Comparison of ENCODE assay signal across 8 cellular contexts in genomic region chr17:81365601-81366585, GRCh38. TPM values are rescaled to one million over a fixed set of nuclear protein-coding genes. Genes with fewer than 3 reads are reported as not detected.
DNase-seq lines count a peak whose midpoint lies in the region; ATAC-seq and TF ChIP-seq lines count a peak whose summit lies in the region.

No MANE protein-coding gene starts in this region.

- H3K4me1 ChIP-seq in Panc1 (ENCODE audit: control insufficient read depth, insufficient read depth, low read length), result peaks cover 14% of the 10 kb centered on the region

- no peaks in the 10 kb centered on the region for H3K9me3 ChIP-seq in Panc1 (ENCODE audit: control insufficient read depth, insufficient read depth, low read depth, low read length)

- H3K27ac ChIP-seq in Panc1 (ENCODE audit: low read length), result peak overlapping the region; percentile 27; the same call in 1 of the 2 replicates

- peaks cover 23% of the 10 kb centered on the region for H3K27me3 Mint-ChIP-seq in nephron progenitor cell (ENCODE audit: low read depth, poor library complexity)

- H3K36me3 Mint-ChIP-seq in nephron progenitor cell (ENCODE audit: low read depth), result no peaks in the 10 kb centered on the region

- peaks cover 5% of the 10 kb centered on the region for H3K9me3 Mint-ChIP-seq in nephron progenitor cell

- intact Hi-C loops in Panc1 (cut with micrococcal nuclease; ENCODE audit: unreplicated experiment), result no loop called here

- peak overlapping the region in 1 of 2 experiments; percentile 3; a peak in 1 of 4 replicates for H3K4me3 ChIP-seq in Panc1 (ENCODE audit: low read depth in 2 of 2, low read length in 2 of 2)

- ATAC-seq in Panc1 (peak; percentile 82), HG03025 (IDR thresholded peaks at IDR 0.05; ENCODE audit: low FRiP score, unreplicated experiment) (no peak), GM18502 (IDR thresholded peaks at IDR 0.05; ENCODE audit: poor library complexity, unreplicated experiment) (no peak)

- POLR2A ChIA-PET in Panc1 (lab: Charles Lee), result interaction anchor here (0.6 kb wide), 1 partner anchor 36 kb away, joined by 6 read pairs; no protein-coding TSS in a partner anchor

- in situ Hi-C loops in Panc1 (cut with HindIII; ENCODE audit: low pct_unique_long_range_greater_than_20kb, low sequenced_read_pairs), result no loop called here

- peaks cover 36% of the 10 kb centered on the region for H3K4me1 Mint-ChIP-seq in nephron progenitor cell

- CTCF ChIA-PET in Panc1 (lab: Charles Lee), result no interaction called here

- H3K36me3 ChIP-seq in Panc1 (ENCODE audit: control insufficient read depth, insufficient read depth, low read length), result no peaks in the 10 kb centered on the region

- no peak for TF ChIP-seq CTCF in Panc1 (IDR thresholded peaks at IDR 0.05)
- TF ChIP-seq CTCF in nephron progenitor cell (IDR thresholded peaks at IDR 0.05), result no peak

- DNase-seq in HPDE6-E6E7 (ENCODE audit: extremely low spot score), result peak; percentile 89
- no peak for DNase-seq in Panc1 (ENCODE audit: low read depth, low spot score)
- DNase-seq in ecto neural progenitor cell (ENCODE audit: low spot score), result peak; percentile 47
- DNase-seq in nephron progenitor cell, result no peak
- DNase-seq in SKM-1 treated with dmso at 0.1 percent for 144 hours (lab: John Stamatoyannopoulos, UW; ENCODE audit: unreplicated experiment), result no peak
- no peak for DNase-seq in activated CD4-positive, alpha-beta T cell treated with anti-CD3 and anti-CD28 coated beads for 4 hours

- BruUV-seq in Panc1 (replicated peaks; lab: Mats Ljungman, UMichigan), result no TSS peak

- H3K27ac Mint-ChIP-seq in nephron progenitor cell, result no peak overlapping the region

- H3K4me3 Mint-ChIP-seq in nephron progenitor cell, result peak overlapping the region; percentile 60

- no peaks in the 10 kb centered on the region for H3K27me3 ChIP-seq in Panc1 (ENCODE audit: control insufficient read depth, insufficient read depth, low read length)

RNA-seq across cellular contexts. Expression of gene BAHCC1, which starts 29.4 kb away (rescaled TPM):
- 77.4 TPM for total RNA-seq in Panc1 (2021; ENCODE audit: unreplicated experiment)
- polyA plus RNA-seq in Panc1 (2012; ENCODE audit: insufficient read length), result 129 TPM

Comparison
In these comparisons a context has a peak if more than half of its experiments do, and no peak if none do; other contexts are left out.
1. DNase-seq: peak in HPDE6-E6E7 (single experiment) and ecto neural progenitor cell (single experiment); none in Panc1 (single experiment), nephron progenitor cell (single experiment), SKM-1 treated with dmso at 0.1 percent for 144 hours (single experiment) and activated CD4-positive, alpha-beta T cell treated with anti-CD3 and anti-CD28 coated beads for 4 hours (0 of 2).